Comparison of ENCODE assay signal across 8 cellular contexts in genomic region chr4:153750197-153750817, GRCh38. TPM values are rescaled to one million over a fixed set of nuclear protein-coding genes. Genes with fewer than 3 reads are reported as not detected.
DNase-seq lines count a peak whose midpoint lies in the region; ATAC-seq and TF ChIP-seq lines count a peak whose summit lies in the region.

No MANE protein-coding gene starts in this region.

- DNase-seq in CD4-positive, alpha-beta memory T cell = peak; percentile 54 to 63 (median 58)
- DNase-seq in HPDE6-E6E7 (ENCODE audit: extremely low spot score) (peak; percentile 42), OCI-LY7 (ENCODE audit: low spot score) (peak; percentile 83), activated T-cell treated with anti-CD3 and anti-CD28 coated beads for 4 hours (peak; percentile 61), fibroblast of mammary gland (ENCODE audit: low read depth) (peak; percentile 82), neuronal stem cell (ENCODE audit: low spot score) (peak; percentile 77), thyroid gland (peak; percentile 52 to 69)

- no peaks in the 10 kb centered on the region for H3K79me2 ChIP-seq in OCI-LY7 (ENCODE audit: insufficient read depth, low read depth, low read length)

- H3K27ac ChIP-seq in CD4-positive, alpha-beta memory T cell (ENCODE audit: low read depth, low read length) = no peak overlapping the region
- H3K27ac ChIP-seq in OCI-LY7 (ENCODE audit: low read depth, low read length, poor library complexity, severe bottlenecking) (no peak overlapping the region), neuronal stem cell (replicated peaks; ENCODE audit: low read length) (no peak overlapping the region), thyroid gland (no peak overlapping the region)

- no peak overlapping the region for H3K18ac ChIP-seq in neuronal stem cell (ENCODE audit: low read length)

- no peaks in the 10 kb centered on the region for H4K20me1 ChIP-seq in OCI-LY7 (ENCODE audit: insufficient read depth, low read length)

- no CpG with 5 or more reads among the region's 5 CpGs for WGBS in neuronal stem cell (ENCODE audit: extremely low coverage in 2 of 2, insufficient read length in 2 of 2, insufficient replicate concordance in 1 of 2), 2 donors
- 30 to 36% methylated on average over 5 of the region's 5 CpGs for WGBS in thyroid gland, 2 donors

- H3K27ac Mint-ChIP-seq in CD4-positive, alpha-beta memory T cell = no peak overlapping the region

- H3K36me3 ChIP-seq in CD4-positive, alpha-beta memory T cell (ENCODE audit: insufficient read depth, low read length) = no peaks in the 10 kb centered on the region
- H3K36me3 ChIP-seq in OCI-LY7 (ENCODE audit: insufficient read depth, low read length) (no peaks in the 10 kb centered on the region), neuronal stem cell (replicated peaks in 1 of 2; ENCODE audit: control insufficient read depth in 2 of 2, insufficient read depth in 2 of 2, low read length in 2 of 2) (peaks cover 12 to 13% of the 10 kb centered on the region in 2 donors), thyroid gland (no peaks in the 10 kb centered on the region)

- no peaks in the 10 kb centered on the region for H3K27me3 ChIP-seq in CD4-positive, alpha-beta memory T cell (ENCODE audit: insufficient read depth, low read length)
- no peaks in the 10 kb centered on the region for H3K27me3 ChIP-seq in neuronal stem cell (ENCODE audit: control insufficient read depth in 3 of 3, insufficient read depth in 3 of 3, low read depth in 1 of 3, low read length in 3 of 3)
- no peaks in the 10 kb centered on the region for H3K27me3 ChIP-seq in thyroid gland

- TF ChIP-seq CTCF in OCI-LY7 (conservative IDR thresholded peaks at IDR 0.05; ENCODE audit: low read length) = peak; percentile 90
- TF ChIP-seq CTCF in fibroblast of mammary gland (conservative IDR thresholded peaks at IDR 0.05; ENCODE audit: control insufficient read depth, insufficient read depth, low read depth, low read length) = peak; percentile 87
- TF ChIP-seq CTCF in thyroid gland (IDR thresholded peaks at IDR 0.05) = peak; percentile 39 to 81 (median 70)

- no TSS peak for BruUV-seq in OCI-LY7 (replicated peaks; lab: Mats Ljungman, UMichigan)

- no peak overlapping the region for H3K4me3 ChIP-seq in CD4-positive, alpha-beta memory T cell (ENCODE audit: low read length in 2 of 2)
- H3K4me3 ChIP-seq in OCI-LY7 (ENCODE audit: low read depth, low read length, poor library complexity, severe bottlenecking) = no peak overlapping the region
- H3K4me3 ChIP-seq in fibroblast of mammary gland (ENCODE audit: control insufficient read depth, low read depth, low read length) = no peak overlapping the region
- H3K4me3 ChIP-seq in neuronal stem cell (ENCODE audit: low read length in 2 of 2) = no peak overlapping the region
- H3K4me3 ChIP-seq in thyroid gland (replicated peaks in 1 of 3) = no peak overlapping the region

- H4K91ac ChIP-seq in neuronal stem cell (ENCODE audit: low read depth, low read length, poor library complexity) = no peak overlapping the region

- POLR2A ChIA-PET in CD4-positive, alpha-beta memory T cell (lab: Charles Lee; ENCODE audit: partially characterized antibody) = interaction anchor here (1.3 kb wide), 1 partner anchor 12 kb away, joined by 3 read pairs; no protein-coding TSS in a partner anchor
- POLR2A ChIA-PET in OCI-LY7 (lab: Charles Lee) = interaction anchor here (0.6 to 1.2 kb wide), 3 partner anchors 9 to 102 kb away, joined by 3 to 7 read pairs (median 4); no protein-coding TSS in a partner anchor

- no peaks in the 10 kb centered on the region for H3K36me3 Mint-ChIP-seq in CD4-positive, alpha-beta memory T cell

- TF ChIP-seq POLR2A in thyroid gland (IDR thresholded peaks at IDR 0.05) = no peak

- H3K4me1 Mint-ChIP-seq in CD4-positive, alpha-beta memory T cell = peaks cover 0 to 9% (median 2%) of the 10 kb centered on the region in 4 donors

- no peak overlapping the region for H3K23ac ChIP-seq in neuronal stem cell (ENCODE audit: low read depth, low read length, poor library complexity)

- H3K4me2 ChIP-seq in OCI-LY7 (ENCODE audit: low read length) (no peak overlapping the region), neuronal stem cell (ENCODE audit: insufficient read depth, low read length, poor library complexity, severe bottlenecking) (no peak overlapping the region)

- no peak overlapping the region for H2AFZ ChIP-seq in OCI-LY7 (ENCODE audit: low read length)
- H2AFZ ChIP-seq in neuronal stem cell (ENCODE audit: low read length) = no peak overlapping the region

- no peaks in the 10 kb centered on the region for H3K9me3 ChIP-seq in CD4-positive, alpha-beta memory T cell (ENCODE audit: control insufficient read depth in 1 of 2, low read length in 2 of 2)
- H3K9me3 ChIP-seq in OCI-LY7 (ENCODE audit: low read length) (no peaks in the 10 kb centered on the region), neuronal stem cell (replicated peaks in 1 of 2; ENCODE audit: control insufficient read depth in 2 of 2, insufficient read depth in 1 of 2, low read depth in 1 of 2, low read length in 2 of 2) (peaks cover 10 to 12% of the 10 kb centered on the region in 2 donors), thyroid gland (no peaks in the 10 kb centered on the region)

- ATAC-seq in GM19324 (IDR thresholded peaks at IDR 0.05; ENCODE audit: low FRiP score, unreplicated experiment) = peak; percentile 72

- no peak overlapping the region for H2BK15ac ChIP-seq in neuronal stem cell (ENCODE audit: low read length)

- peaks cover 3% of the 10 kb centered on the region for H3K4me1 ChIP-seq in CD4-positive, alpha-beta memory T cell (ENCODE audit: insufficient read depth, low read length)
- no peaks in the 10 kb centered on the region for H3K4me1 ChIP-seq in OCI-LY7 (ENCODE audit: insufficient read depth, low read length, poor library complexity, severe bottlenecking)
- peaks cover 0 to 6% of the 10 kb centered on the region in 2 donors for H3K4me1 ChIP-seq in neuronal stem cell (ENCODE audit: control insufficient read depth in 2 of 2, insufficient read depth in 1 of 2, low read depth in 1 of 2, low read length in 2 of 2)
- peaks cover 4 to 10% of the 10 kb centered on the region in 2 donors for H3K4me1 ChIP-seq in thyroid gland

- no peak overlapping the region for H4K8ac ChIP-seq in neuronal stem cell (ENCODE audit: low read depth, low read length)

- H3K4me3 Mint-ChIP-seq in CD4-positive, alpha-beta memory T cell = no peak overlapping the region

- CTCF ChIA-PET in CD4-positive, alpha-beta memory T cell (lab: Charles Lee; ENCODE audit: partially characterized antibody) = interaction anchor here (0.7 to 3.2 kb wide), 22 partner anchors 8 to 607 kb away, joined by 3 to 29 read pairs (median 4); no protein-coding TSS in a partner anchor
- CTCF ChIA-PET in OCI-LY7 (lab: Charles Lee; ENCODE audit: unreplicated experiment) = interaction anchor here (1.0 kb wide), 1 partner anchor 106 kb away, joined by 3 read pairs; no protein-coding TSS in a partner anchor

- H3K9me2 ChIP-seq in OCI-LY7 (ENCODE audit: insufficient read depth, low read length) = no peaks in the 10 kb centered on the region

- H2AK5ac ChIP-seq in neuronal stem cell (ENCODE audit: low read depth, low read length) = no peak overlapping the region

- H3K9me3 Mint-ChIP-seq in CD4-positive, alpha-beta memory T cell = no peaks in the 10 kb centered on the region

- H3K4ac ChIP-seq in neuronal stem cell (ENCODE audit: low read length) = no peak overlapping the region

- H2BK5ac ChIP-seq in neuronal stem cell (ENCODE audit: low read length) = no peak overlapping the region

- peaks cover 0 to 2% of the 10 kb centered on the region in 2 donors for H3K27me3 Mint-ChIP-seq in CD4-positive, alpha-beta memory T cell

- no peak overlapping the region for H3K14ac ChIP-seq in neuronal stem cell (ENCODE audit: low read length)

- no peak overlapping the region for H3K9ac ChIP-seq in neuronal stem cell (ENCODE audit: low read depth, low read length, poor library complexity)

- intact Hi-C loops in CD4-positive, alpha-beta memory T cell (cut with micrococcal nuclease) = loop anchor here (1.0 kb wide), 4 partner anchors 107 to 607 kb away; partner anchors contain the start of gene MND1
- intact Hi-C loops in OCI-LY7 (cut with micrococcal nuclease; ENCODE audit: unreplicated experiment) = loop anchor here (1.0 to 5.0 kb wide), 4 partner anchors 101 to 608 kb away; partner anchors contain the start of gene MND1
- intact Hi-C loops in thyroid gland (cut with DNase I) = no loop called here

- no peak overlapping the region for H2BK120ac ChIP-seq in neuronal stem cell (ENCODE audit: low read depth, low read length)

- peaks cover 5% of the 10 kb centered on the region for H3K79me1 ChIP-seq in neuronal stem cell (ENCODE audit: low read depth, low read length)

- no peak overlapping the region for H2BK12ac ChIP-seq in neuronal stem cell (ENCODE audit: low read length)

RNA-seq across cellular contexts. Expression of gene RNF175, which starts 9.5 kb away (rescaled TPM):
- under 1 TPM; 0.67 TPM for total RNA-seq in CD4-positive, alpha-beta memory T cell
- polyA plus RNA-seq in CD4-positive, alpha-beta memory T cell = under 1 TPM; 0.24 to 0.59 TPM
- total RNA-seq in OCI-LY7 (2014; rRNA removed; shearing (Covaris generic)) = not detected in 2 replicates
- 0.25 and 0.33 TPM in 2 replicates for total RNA-seq in OCI-LY7 (2022)
- polyA plus RNA-seq in neuronal stem cell (2013, experiment 1 of 2) = 22.7 TPM
- 22.6 TPM for polyA plus RNA-seq in neuronal stem cell (2013, experiment 2 of 2)
- total RNA-seq in thyroid gland = 1 to 10 TPM in 1 of 4 donors, not detected in 3; 3.4 TPM

RNA-seq across cellular contexts. Expression of gene SFRP2, which starts 38.6 kb away (rescaled TPM):
- total RNA-seq in CD4-positive, alpha-beta memory T cell = not detected
- polyA plus RNA-seq in CD4-positive, alpha-beta memory T cell = not detected
- not detected in 2 replicates for total RNA-seq in OCI-LY7 (2014; rRNA removed; shearing (Covaris generic))
- total RNA-seq in OCI-LY7 (2022) = not detected in 2 replicates
- polyA plus RNA-seq in neuronal stem cell (2013, experiment 1 of 2) = 425 TPM
- polyA plus RNA-seq in neuronal stem cell (2013, experiment 2 of 2) = 420 TPM
- total RNA-seq in thyroid gland = 10 to 100 TPM; 15.0 to 41.3 (median 24.0) TPM

Comparison
In these comparisons a context has a peak if more than half of its experiments do, and no peak if none do; other contexts are left out.
1. RNA of gene SFRP2, which starts 38.6 kb away (total RNA-seq): 15.0 to 41.3 TPM in thyroid gland; not detected in CD4-positive, alpha-beta memory T cell and not detected in OCI-LY7; every median in the first group is over 10 times any median in the second.
2. Peak in every context shown above with its lines, with median percentiles within 50 percentile points of each other: DNase-seq and CTCF ChIP-seq.